In the genomic region with DNA sequence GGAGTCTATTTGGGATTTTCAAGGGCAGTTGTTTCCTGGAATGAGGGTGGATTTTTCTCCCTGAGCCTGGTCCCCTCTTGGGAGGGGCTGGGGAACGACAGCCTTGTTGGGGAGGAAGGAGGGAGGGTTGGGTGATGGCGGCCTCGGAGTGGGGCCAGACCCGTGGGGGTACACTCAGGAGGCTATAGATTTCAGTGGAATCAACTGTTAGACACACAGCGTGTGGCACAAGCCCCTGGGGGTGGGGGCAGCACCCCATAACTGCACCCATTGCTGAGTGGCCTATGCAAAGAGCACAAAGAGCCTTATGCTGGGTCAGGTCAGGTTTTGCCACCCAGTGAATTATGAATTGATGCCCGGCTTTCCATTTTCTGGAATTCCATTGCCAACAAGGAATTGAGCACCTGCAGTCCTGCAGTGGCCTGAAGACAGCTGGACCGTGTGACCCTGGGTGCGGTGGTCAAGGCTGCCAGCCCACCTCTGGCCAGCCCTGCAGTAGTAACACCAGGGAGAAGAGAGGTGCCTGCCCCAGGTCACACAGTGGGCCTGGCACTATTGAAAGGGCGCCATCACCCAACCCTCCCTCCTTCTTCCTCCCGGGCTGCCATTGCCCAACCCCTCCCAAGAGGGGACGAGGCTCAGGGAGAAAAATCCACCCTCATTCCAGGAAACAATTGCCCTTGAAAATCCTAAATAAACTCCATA, we compare ENCODE assay signal across 35 cellular contexts. TPM values are rescaled to one million over a fixed set of nuclear protein-coding genes. Genes with fewer than 3 reads are reported as not detected.
"Had no signal": no experiment of that assay in that cellular context is flagged by ENCODE, and none has a peak within 500 bp of the region (broad histone marks: within the 10 kb centered on the region; RNA-seq: fewer than 3 reads in every experiment).

No MANE protein-coding gene starts in this region.

- H3K9me3 ChIP-seq: colonic mucosa, gastrocnemius medialis, prostate gland, right lobe of liver, suprapubic skin, thyroid gland, vagina had no signal

- H3K4me1 ChIP-seq: colonic mucosa, gastrocnemius medialis, prostate gland, vagina had no signal

- DNase-seq: colonic mucosa; effector CD8-positive, alpha-beta T cell; endodermal cell; foreskin fibroblast; gastrocnemius medialis; head of caudate nucleus; hippocampal formation; kidney glomerular epithelial cell; mesenchymal stem cell; midbrain; naive thymus-derived CD4-positive, alpha-beta T cell; nephron progenitor cell; nucleus accumbens; right lobe of liver; small intestine; stimulated activated CD4-positive, alpha-beta T cell treated with anti-CD3 and anti-CD28 coated beads, Interleukin-15, amount 100 ng/mL, for 24 hours; stimulated activated CD4-positive, alpha-beta T cell treated with anti-CD3 and anti-CD28 coated beads, Interleukin-2, amount 100 ng/mL, for 48 hours; stimulated activated naive CD4-positive, alpha-beta T cell; stimulated activated naive CD8-positive, alpha-beta T cell treated with anti-CD3 and anti-CD28 coated beads, Interleukin-15, amount 100 ng/mL, for 72 hours; trophoblast cell had no signal

- ATAC-seq: esophagus mucosa; gastrocnemius medialis; naive thymus-derived CD4-positive, alpha-beta T cell; right lobe of liver; stimulated activated naive CD8-positive, alpha-beta T cell treated with anti-CD3 and anti-CD28 coated beads, Interleukin-15, amount 100 ng/mL, for 72 hours had no signal

- FAIRE-seq: islet of Langerhans, small intestine had no signal

- H3K4me3 ChIP-seq: colonic mucosa, gastrocnemius medialis, prostate gland, right lobe of liver, suprapubic skin, thyroid gland, vagina had no signal

- H3K36me3 ChIP-seq: colonic mucosa, gastrocnemius medialis, prostate gland, right lobe of liver, suprapubic skin, thyroid gland, vagina had no signal

- H3K27ac ChIP-seq: colonic mucosa, epithelial cell of prostate, gastrocnemius medialis, prostate gland, right lobe of liver, suprapubic skin, thyroid gland, vagina had no signal

- H3K27me3 ChIP-seq: colonic mucosa, gastrocnemius medialis, right lobe of liver, suprapubic skin, thyroid gland, vagina had no signal

RNA-seq across cellular contexts. Expression of a gene that starts 8.4 kb away (rescaled TPM):
- total RNA-seq: chondrocyte; colonic mucosa; endodermal cell; esophagus mucosa; gastrocnemius medialis; glomerular endothelial cell; lower leg skin; lung microvascular endothelial cell; mucosa of gallbladder; naive thymus-derived CD4-positive, alpha-beta T cell; osteocyte; prostate gland; renal cortical epithelial cell; right lobe of liver; suprapubic skin; thyroid gland; ureter; vagina had no signal
- polyA plus RNA-seq: naive thymus-derived CD4-positive, alpha-beta T cell; small intestine had no signal

RNA-seq across cellular contexts. Expression of a gene that starts 18.1 kb away (rescaled TPM):
- total RNA-seq: glomerular endothelial cell had no signal
